In genomic region chr5:175873090-175873454, GRCh38 we compare ENCODE assay signal across 8 cellular contexts. TPM values are rescaled to one million over a fixed set of nuclear protein-coding genes. Genes with fewer than 3 reads are reported as not detected.
DNase-seq lines count a peak whose midpoint lies in the region; ATAC-seq lines count a peak whose summit lies in the region.

No MANE protein-coding gene starts in this region.

- H3K4me1 Mint-ChIP-seq in activated naive CD8-positive, alpha-beta T cell (ENCODE audit: low read depth) = peaks cover 16% of the 10 kb centered on the region
- H3K4me1 Mint-ChIP-seq in naive thymus-derived CD4-positive, alpha-beta T cell = peaks cover 6 to 19% (median 14%) of the 10 kb centered on the region in 7 donors

- DNase-seq in DMS 273 (lab: John Stamatoyannopoulos, UW; ENCODE audit: unreplicated experiment) (peak; percentile 81), DMS 273 treated with DMSO at 0.1 percent for 48 hours (lab: John Stamatoyannopoulos, UW) (no peak), EL (no peak)
- DNase-seq in naive thymus-derived CD4-positive, alpha-beta T cell = peak in 1 of 9 donors; percentile 28

- no peaks in the 10 kb centered on the region for H3K9me3 Mint-ChIP-seq in activated naive CD8-positive, alpha-beta T cell (ENCODE audit: low read depth)
- H3K9me3 Mint-ChIP-seq in naive thymus-derived CD4-positive, alpha-beta T cell = peaks cover 0 to 17% (median 2%) of the 10 kb centered on the region in 11 donors

- intact Hi-C loops in naive thymus-derived CD4-positive, alpha-beta T cell (cut with micrococcal nuclease) = no loop called here

- H3K36me3 Mint-ChIP-seq in activated naive CD8-positive, alpha-beta T cell = peaks cover 24% of the 10 kb centered on the region
- peaks cover 0 to 42% (median 34%) of the 10 kb centered on the region in 5 donors for H3K36me3 Mint-ChIP-seq in naive thymus-derived CD4-positive, alpha-beta T cell

- peaks cover 65% of the 10 kb centered on the region for H3K27me3 ChIP-seq in HUES6 (ENCODE audit: control insufficient read depth, insufficient read depth, low read length)
- H3K27me3 ChIP-seq in naive thymus-derived CD4-positive, alpha-beta T cell (ENCODE audit: control insufficient read depth in 2 of 2, insufficient read depth in 2 of 2, low read length in 2 of 2) = peaks cover 7 to 13% of the 10 kb centered on the region in 2 donors

- POLR2A ChIA-PET in naive thymus-derived CD4-positive, alpha-beta T cell (lab: Charles Lee) = no interaction called here

- H3K9ac ChIP-seq in HUES6 (ENCODE audit: low read length) = no peak overlapping the region

- peaks cover 31% of the 10 kb centered on the region for H3K27me3 Mint-ChIP-seq in activated naive CD8-positive, alpha-beta T cell
- peaks cover 48 to 76% (median 58%) of the 10 kb centered on the region in 5 donors for H3K27me3 Mint-ChIP-seq in naive thymus-derived CD4-positive, alpha-beta T cell

- H3K27ac Mint-ChIP-seq in activated naive CD8-positive, alpha-beta T cell = no peak overlapping the region
- H3K27ac Mint-ChIP-seq in naive thymus-derived CD4-positive, alpha-beta T cell = no peak overlapping the region

- peak overlapping the region; percentile 30; the same call in 1 of the 2 replicates for H3K4me3 ChIP-seq in HUES6 (ENCODE audit: low read depth, low read length)
- H3K4me3 ChIP-seq in naive thymus-derived CD4-positive, alpha-beta T cell (ENCODE audit: low read length) = no peak overlapping the region

- H3K4me3 Mint-ChIP-seq in activated naive CD8-positive, alpha-beta T cell = peak overlapping the region; percentile 50
- H3K4me3 Mint-ChIP-seq in naive thymus-derived CD4-positive, alpha-beta T cell = peak overlapping the region in 8 of 10 donors; percentile 4 to 71 (median 43)

- H3K36me3 ChIP-seq in HUES6 (ENCODE audit: control insufficient read depth, insufficient read depth, low read length) = no peaks in the 10 kb centered on the region
- H3K36me3 ChIP-seq in naive thymus-derived CD4-positive, alpha-beta T cell (ENCODE audit: control insufficient read depth in 2 of 3, insufficient read depth in 3 of 3, low read length in 3 of 3) = no peaks in the 10 kb centered on the region

- no peak overlapping the region for H3K27ac ChIP-seq in HUES6 (ENCODE audit: low read depth, low read length)
- H3K27ac ChIP-seq in naive thymus-derived CD4-positive, alpha-beta T cell (ENCODE audit: low read depth, low read length) = no peak overlapping the region

- no peak for ATAC-seq in naive thymus-derived CD4-positive, alpha-beta T cell
- no peak for ATAC-seq in GM18861 (IDR thresholded peaks at IDR 0.05; ENCODE audit: unreplicated experiment)
- no peak for ATAC-seq in HG02981 (IDR thresholded peaks at IDR 0.05; ENCODE audit: unreplicated experiment)

- H3K9me3 ChIP-seq in HUES6 (ENCODE audit: control insufficient read depth, insufficient read depth, low read depth, low read length) = no peaks in the 10 kb centered on the region
- no peaks in the 10 kb centered on the region for H3K9me3 ChIP-seq in naive thymus-derived CD4-positive, alpha-beta T cell (ENCODE audit: control insufficient read depth in 2 of 3, low read length in 3 of 3)

- peaks cover 10% of the 10 kb centered on the region; the same call in 1 of the 2 replicates for H3K4me1 ChIP-seq in HUES6 (ENCODE audit: control insufficient read depth, insufficient read depth, low read length)
- peaks cover 0 to 5% of the 10 kb centered on the region in 2 donors for H3K4me1 ChIP-seq in naive thymus-derived CD4-positive, alpha-beta T cell (ENCODE audit: control insufficient read depth in 2 of 2, insufficient read depth in 2 of 2, low read length in 2 of 2)

- CTCF ChIA-PET in naive thymus-derived CD4-positive, alpha-beta T cell (lab: Charles Lee) = no interaction called here

RNA-seq across cellular contexts. Expression of gene CPLX2, which starts 1.7 kb away (rescaled TPM):
- not detected for total RNA-seq in naive thymus-derived CD4-positive, alpha-beta T cell
- not detected for polyA plus RNA-seq in naive thymus-derived CD4-positive, alpha-beta T cell
